Comparison of ENCODE assay signal across 11 cellular contexts in genomic region chr5:124519396-124519795, GRCh38.
DNase-seq lines count a peak whose midpoint lies in the region; ATAC-seq, FAIRE-seq and TF ChIP-seq lines count a peak whose summit lies in the region.
"Had no signal": no experiment of that assay in that cellular context is flagged by ENCODE, and none has a peak within 500 bp of the region (broad histone marks: within the 10 kb centered on the region; RNA-seq: fewer than 3 reads in every experiment).

No MANE protein-coding gene starts in this region.

- peaks cover 4% of the 10 kb centered on the region for H3K4me1 ChIP-seq in vagina
- H3K4me1 ChIP-seq in small intestine (ENCODE audit: control insufficient read depth in 2 of 2, insufficient read depth in 1 of 2, low read depth in 1 of 2, low read length in 1 of 2) = peaks cover 0 to 2% of the 10 kb centered on the region in 2 donors

- no peak for FAIRE-seq in small intestine (lab: Jason Lieb, UNC)

- H3K36me3 Mint-ChIP-seq in T-cell (no peaks in the 10 kb centered on the region), immature natural killer cell (no peaks in the 10 kb centered on the region)
- H3K36me3 Mint-ChIP-seq: CD4-positive, CD25-positive, alpha-beta regulatory T cell had no signal

- no peaks in the 10 kb centered on the region for H3K27me3 ChIP-seq in vagina
- H3K27me3 ChIP-seq in small intestine (ENCODE audit: control insufficient read depth in 2 of 2, insufficient read depth in 2 of 2, low read length in 2 of 2) = no peaks in the 10 kb centered on the region

- H3K27ac ChIP-seq in vagina = no peak overlapping the region
- H3K27ac ChIP-seq in small intestine (ENCODE audit: low read depth in 1 of 2, low read length in 1 of 2) = no peak overlapping the region
- H3K27ac ChIP-seq: VCaP had no signal

- WGBS in small intestine, 3 donors = 42 to 57% (median 44%) methylated on average over 2 of the region's 2 CpGs

- no peak overlapping the region for H3K4me3 Mint-ChIP-seq in stimulated activated naive CD8-positive, alpha-beta T cell treated with anti-CD3 and anti-CD28 coated beads, Interleukin-15, amount 100 ng/mL, for 72 hours
- H3K4me3 Mint-ChIP-seq in T-cell (no peak overlapping the region), immature natural killer cell (no peak overlapping the region)
- H3K4me3 Mint-ChIP-seq: CD4-positive, CD25-positive, alpha-beta regulatory T cell had no signal

- peaks cover 9% of the 10 kb centered on the region for H3K27me3 Mint-ChIP-seq in stimulated activated naive CD8-positive, alpha-beta T cell treated with anti-CD3 and anti-CD28 coated beads, Interleukin-15, amount 100 ng/mL, for 72 hours
- H3K27me3 Mint-ChIP-seq in T-cell (peaks cover 0 to 6% of the 10 kb centered on the region in 2 donors), immature natural killer cell (ENCODE audit: low read depth in 3 of 3) (peaks cover 0 to 17% (median 3%) of the 10 kb centered on the region in 3 donors)

- H3K9me3 Mint-ChIP-seq in stimulated activated naive CD8-positive, alpha-beta T cell treated with anti-CD3 and anti-CD28 coated beads, Interleukin-15, amount 100 ng/mL, for 72 hours = peaks cover 0 to 6% of the 10 kb centered on the region in 2 donors
- H3K9me3 Mint-ChIP-seq in T-cell = no peaks in the 10 kb centered on the region
- H3K9me3 Mint-ChIP-seq in immature natural killer cell = peaks cover 0 to 3% (median 0%) of the 10 kb centered on the region in 6 donors

- no peak for DNase-seq in stimulated activated naive CD8-positive, alpha-beta T cell treated with anti-CD3 and anti-CD28 coated beads, Interleukin-15, amount 100 ng/mL, for 72 hours
- no peak for DNase-seq in stimulated activated naive CD8-positive, alpha-beta T cell treated with anti-CD3 and anti-CD28 coated beads, Interleukin-15, Interleukin-2, amounts not matched to agents 100 U/mL and 50 U/mL, for 24 hours
- DNase-seq in epidermal melanocyte (ENCODE audit: insufficient read length, low spot score) (peak; percentile 31), vagina (ENCODE audit: extremely low spot score in 2 of 2) (no peak), T-cell (no peak), small intestine (no peak), immature natural killer cell (no peak)
- DNase-seq: CD4-positive, CD25-positive, alpha-beta regulatory T cell had no signal

- H3K9me3 ChIP-seq in vagina (no peaks in the 10 kb centered on the region), small intestine (ENCODE audit: control insufficient read depth, low read depth) (no peaks in the 10 kb centered on the region)

- TF ChIP-seq POLR2A in vagina (IDR thresholded peaks at IDR 0.05) = no peak

- intact Hi-C loops in vagina (cut with DNase I) = loop anchor here (5.0 kb wide), 1 partner anchor 968 kb away; no protein-coding TSS in a partner anchor

- ATAC-seq in stimulated activated naive CD8-positive, alpha-beta T cell treated with anti-CD3 and anti-CD28 coated beads, Interleukin-15, amount 100 ng/mL, for 72 hours = peak; percentile 50
- ATAC-seq in stimulated activated naive CD8-positive, alpha-beta T cell treated with anti-CD3 and anti-CD28 coated beads, Interleukin-15, Interleukin-2, amounts not matched to agents 100 U/mL and 50 U/mL, for 24 hours = no peak
- ATAC-seq in HG03558 (IDR thresholded peaks at IDR 0.05; ENCODE audit: extremely low read depth, unreplicated experiment) (peak; percentile 91), T-cell (replicated peaks in 1 of 4) (no peak)

- no peak overlapping the region for H3K27ac Mint-ChIP-seq in stimulated activated naive CD8-positive, alpha-beta T cell treated with anti-CD3 and anti-CD28 coated beads, Interleukin-15, amount 100 ng/mL, for 72 hours
- H3K27ac Mint-ChIP-seq in T-cell = no peak overlapping the region
- H3K27ac Mint-ChIP-seq in immature natural killer cell = no peak overlapping the region
- H3K27ac Mint-ChIP-seq: CD4-positive, CD25-positive, alpha-beta regulatory T cell had no signal

- no peak overlapping the region for H3K4me3 ChIP-seq in vagina
- H3K4me3 ChIP-seq in small intestine (ENCODE audit: low read depth in 1 of 2, low read length in 2 of 2) = no peak overlapping the region
- H3K4me3 ChIP-seq: lung had no signal

- no peak for TF ChIP-seq CTCF in vagina (IDR thresholded peaks at IDR 0.05)

- CTCF ChIA-PET in T-cell (lab: Charles Lee) = no interaction called here

- POLR2A ChIA-PET in T-cell (lab: Charles Lee) = no interaction called here

- H3K4me1 Mint-ChIP-seq in stimulated activated naive CD8-positive, alpha-beta T cell treated with anti-CD3 and anti-CD28 coated beads, Interleukin-15, amount 100 ng/mL, for 72 hours = no peaks in the 10 kb centered on the region
- H3K4me1 Mint-ChIP-seq in T-cell (no peaks in the 10 kb centered on the region), immature natural killer cell (no peaks in the 10 kb centered on the region)
- H3K4me1 Mint-ChIP-seq: CD4-positive, CD25-positive, alpha-beta regulatory T cell had no signal

- H3K36me3 ChIP-seq in vagina (no peaks in the 10 kb centered on the region), small intestine (ENCODE audit: control insufficient read depth in 2 of 2, insufficient read depth in 2 of 2, low read length in 2 of 2) (no peaks in the 10 kb centered on the region)

Comparison
In these comparisons a context has a peak if more than half of its experiments do, and no peak if none do; other contexts are left out.
1. ATAC-seq: peak in stimulated activated naive CD8-positive, alpha-beta T cell treated with anti-CD3 and anti-CD28 coated beads, Interleukin-15, amount 100 ng/mL, for 72 hours (single experiment) and HG03558 (single experiment); none in stimulated activated naive CD8-positive, alpha-beta T cell treated with anti-CD3 and anti-CD28 coated beads, Interleukin-15, Interleukin-2, amounts not matched to agents 100 U/mL and 50 U/mL, for 24 hours (single experiment) and T-cell (0 of 4).